In the genomic region with DNA sequence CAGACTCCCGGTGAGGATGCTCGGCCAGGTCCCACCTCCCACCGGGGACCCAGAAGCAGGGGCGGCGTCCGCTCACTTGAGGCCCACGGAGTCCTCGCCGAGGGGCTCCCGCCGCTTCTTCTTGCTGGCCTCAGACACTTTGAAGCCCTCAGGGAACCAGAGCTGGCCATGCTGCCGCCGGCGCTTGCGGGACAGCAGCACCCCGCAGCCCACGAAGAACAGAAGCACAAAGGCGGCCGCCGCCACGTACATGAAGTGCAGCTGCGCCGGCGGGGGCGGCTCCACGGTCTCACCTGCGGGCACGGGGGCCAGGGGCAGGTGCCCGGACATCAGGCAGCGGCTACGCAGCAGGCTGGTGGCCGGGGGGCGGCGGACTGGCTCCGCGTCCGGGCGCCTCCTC, we compare ENCODE assay signal across 35 cellular contexts.
"Had no signal": no experiment of that assay in that cellular context is flagged by ENCODE, and none has a peak within 500 bp of the region (broad histone marks: within the 10 kb centered on the region; RNA-seq: fewer than 3 reads in every experiment).

No MANE protein-coding gene starts in this region.

- H3K27ac ChIP-seq: KMS-11 had no signal

- H3K4me2 ChIP-seq: KMS-11 had no signal

- DNase-seq: Karpas-422, Kasumi-1, MG63, MM.1S, MV-4-11, NCI-H1048, NCI-H1092, NCI-H1092 treated with DMSO at 0.1 percent for 48 hours, NCI-H1105, NCI-H1105 treated with DMSO at 0.1 percent for 48 hours, NCI-H1417, NCI-H1417 treated with DMSO at 0.1 percent for 48 hours, NCI-H1436, NCI-H1436 treated with DMSO at 0.1 percent for 48 hours, NCI-H146, NCI-H1694, NCI-H1694 treated with DMSO at 0.1 percent for 48 hours, NCI-H187, NCI-H187 treated with DMSO at 0.1 percent for 48 hours, NCI-H1930, NCI-H2029, NCI-H2029 treated with DMSO at 0.1 percent for 48 hours, NCI-H2081, NCI-H2081 treated with DMSO at 0.1 percent for 48 hours, NCI-H2107, NCI-H2171, NCI-H2171 treated with DMSO at 0.1 percent for 48 hours, NCI-H2227 treated with DMSO at 0.1 percent for 48 hours, NCI-H226, NCI-H345, NCI-H446, NCI-H446 treated with DMSO at 0.1 percent for 48 hours, NCI-H510A, NCI-H510A treated with DMSO at 0.1 percent for 48 hours had no signal

- H3K27me3 ChIP-seq: MG63 had no signal

- H3K4me3 ChIP-seq: MG63 had no signal

- H3K36me3 ChIP-seq: MG63 had no signal

- H3K9me3 ChIP-seq: MG63 had no signal

- H3K9ac ChIP-seq: KMS-11 had no signal
